ENCODE assay signal across 1 cellular context in genomic region chr14:77071938-77072388, GRCh38.
A peak's percentile ranks its signal among the peaks of the same experiment; 100 is the strongest.
TF ChIP-seq lines count a peak whose summit lies in the region.

No MANE protein-coding gene starts in this region.

TF ChIP-seq in HCT116, 20 proteins besides CTCF, POLR2A, EP300 and RAD21:
- TF ChIP-seq CBX3 (IDR thresholded peaks at IDR 0.05; ENCODE audit: low read depth) = peak; percentile 58; the same call in 1 of the 2 replicates
- no peak for TF ChIP-seq POLR2AphosphoS5 (IDR thresholded peaks at IDR 0.05; ENCODE audit: low read depth, low read length)
- no peak for TF ChIP-seq EZH2phosphoT487 (IDR thresholded peaks at IDR 0.05; ENCODE audit: borderline replicate concordance)
- TF ChIP-seq MAX (IDR thresholded peaks at IDR 0.05) = peak; percentile 12; the same call in 1 of the 2 replicates
- no peak for TF ChIP-seq SRF (IDR thresholded peaks at IDR 0.05; ENCODE audit: low read depth)
- peak; percentile 19; the same call in 1 of the 2 replicates for TF ChIP-seq CEBPB (IDR thresholded peaks at IDR 0.05; ENCODE audit: low read depth)
- peak; percentile 41; the same call in 1 of the 2 replicates for TF ChIP-seq FOSL1 (IDR thresholded peaks at IDR 0.05; ENCODE audit: low read depth)
- TF ChIP-seq, protein P1, sequence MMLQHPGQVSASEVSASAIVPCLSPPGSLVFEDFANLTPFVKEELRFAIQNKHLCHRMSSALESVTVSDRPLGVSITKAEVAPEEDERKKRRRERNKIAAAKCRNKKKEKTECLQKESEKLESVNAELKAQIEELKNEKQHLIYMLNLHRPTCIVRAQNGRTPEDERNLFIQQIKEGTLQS (IDR thresholded peaks at IDR 0.05) = no peak
- peak; percentile 60 for TF ChIP-seq SP1 (IDR thresholded peaks at IDR 0.05; ENCODE audit: low read depth)
- TF ChIP-seq, protein P2, sequence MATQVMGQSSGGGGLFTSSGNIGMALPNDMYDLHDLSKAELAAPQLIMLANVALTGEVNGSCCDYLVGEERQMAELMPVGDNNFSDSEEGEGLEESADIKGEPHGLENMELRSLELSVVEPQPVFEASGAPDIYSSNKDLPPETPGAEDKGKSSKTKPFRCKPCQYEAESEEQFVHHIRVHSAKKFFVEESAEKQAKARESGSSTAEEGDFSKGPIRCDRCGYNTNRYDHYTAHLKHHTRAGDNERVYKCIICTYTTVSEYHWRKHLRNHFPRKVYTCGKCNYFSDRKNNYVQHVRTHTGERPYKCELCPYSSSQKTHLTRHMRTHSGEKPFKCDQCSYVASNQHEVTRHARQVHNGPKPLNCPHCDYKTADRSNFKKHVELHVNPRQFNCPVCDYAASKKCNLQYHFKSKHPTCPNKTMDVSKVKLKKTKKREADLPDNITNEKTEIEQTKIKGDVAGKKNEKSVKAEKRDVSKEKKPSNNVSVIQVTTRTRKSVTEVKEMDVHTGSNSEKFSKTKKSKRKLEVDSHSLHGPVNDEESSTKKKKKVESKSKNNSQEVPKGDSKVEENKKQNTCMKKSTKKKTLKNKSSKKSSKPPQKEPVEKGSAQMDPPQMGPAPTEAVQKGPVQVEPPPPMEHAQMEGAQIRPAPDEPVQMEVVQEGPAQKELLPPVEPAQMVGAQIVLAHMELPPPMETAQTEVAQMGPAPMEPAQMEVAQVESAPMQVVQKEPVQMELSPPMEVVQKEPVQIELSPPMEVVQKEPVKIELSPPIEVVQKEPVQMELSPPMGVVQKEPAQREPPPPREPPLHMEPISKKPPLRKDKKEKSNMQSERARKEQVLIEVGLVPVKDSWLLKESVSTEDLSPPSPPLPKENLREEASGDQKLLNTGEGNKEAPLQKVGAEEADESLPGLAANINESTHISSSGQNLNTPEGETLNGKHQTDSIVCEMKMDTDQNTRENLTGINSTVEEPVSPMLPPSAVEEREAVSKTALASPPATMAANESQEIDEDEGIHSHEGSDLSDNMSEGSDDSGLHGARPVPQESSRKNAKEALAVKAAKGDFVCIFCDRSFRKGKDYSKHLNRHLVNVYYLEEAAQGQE (IDR thresholded peaks at IDR 0.05; ENCODE audit: low read depth) = no peak
